8 cellular contexts compared by ENCODE assay signal in genomic region chr13:51222510-51223283, GRCh38. TPM values are rescaled to one million over a fixed set of nuclear protein-coding genes. Genes with fewer than 3 reads are reported as not detected.
DNase-seq lines count a peak whose midpoint lies in the region; ATAC-seq and TF ChIP-seq lines count a peak whose summit lies in the region.

No MANE protein-coding gene starts in this region.

- H2AFZ ChIP-seq in OCI-LY3 (ENCODE audit: low read depth, low read length): peak overlapping the region; percentile 75

- peak; percentile 34 for ATAC-seq in CD4-positive, alpha-beta T cell (ENCODE audit: poor library complexity)
- peak; percentile 11 for ATAC-seq in mucosa of descending colon
- ATAC-seq in aorta (ENCODE audit: low FRiP score): peak; percentile 44

- no peaks in the 10 kb centered on the region for H3K79me2 ChIP-seq in OCI-LY3 (ENCODE audit: low read length)

- DNase-seq in CD4-positive, alpha-beta T cell: no peak
- DNase-seq in H7 (peak; percentile 54), dorsolateral prefrontal cortex (peak in 2 of 10 donors; percentile 43 to 49), mucosa of descending colon (no peak), aorta (no peak), CD1c-positive myeloid dendritic cell (ENCODE audit: extremely low spot score) (no peak), OCI-M1 (lab: John Stamatoyannopoulos, UW) (no peak)

- H3K36me3 ChIP-seq in H7 (replicated peaks; ENCODE audit: control insufficient read depth, insufficient read depth, low read length): peaks cover 4% of the 10 kb centered on the region
- H3K36me3 ChIP-seq in OCI-LY3 (replicated peaks; ENCODE audit: low read depth, low read length): no peaks in the 10 kb centered on the region
- no peaks in the 10 kb centered on the region for H3K36me3 ChIP-seq in mucosa of descending colon (ENCODE audit: low read depth)
- H3K36me3 ChIP-seq in aorta (ENCODE audit: control insufficient read depth in 1 of 2, insufficient read depth in 2 of 2, low read length in 1 of 2): no peaks in the 10 kb centered on the region

- H3K4me1 ChIP-seq in OCI-LY3 (ENCODE audit: low read length) (peaks cover 7% of the 10 kb centered on the region; the same call in 1 of the 2 replicates), mucosa of descending colon (ENCODE audit: low read depth) (peaks cover 5% of the 10 kb centered on the region), aorta (ENCODE audit: control insufficient read depth in 1 of 2, insufficient read depth in 2 of 2, low read length in 2 of 2) (no peaks in the 10 kb centered on the region)

- H3K9ac ChIP-seq in OCI-LY3 (ENCODE audit: low read length): peak overlapping the region; percentile 64

- H3K27ac Mint-ChIP-seq in CD4-positive, alpha-beta T cell: no peak overlapping the region

- peaks cover 64% of the 10 kb centered on the region for H3K27me3 ChIP-seq in CD4-positive, alpha-beta T cell (ENCODE audit: control insufficient read depth, insufficient read depth, low read length)
- H3K27me3 ChIP-seq in H7 (ENCODE audit: control insufficient read depth, insufficient read depth, low read length): no peaks in the 10 kb centered on the region; the same call in 1 of the 2 replicates
- H3K27me3 ChIP-seq in OCI-LY3 (ENCODE audit: low read depth, low read length): peaks cover 23% of the 10 kb centered on the region
- H3K27me3 ChIP-seq in dorsolateral prefrontal cortex: no peaks in the 10 kb centered on the region
- no peaks in the 10 kb centered on the region for H3K27me3 ChIP-seq in aorta (ENCODE audit: control insufficient read depth in 1 of 2, insufficient read depth in 2 of 2, low read length in 1 of 2)

- H3K27me3 Mint-ChIP-seq in CD4-positive, alpha-beta T cell: peaks cover 73% of the 10 kb centered on the region

- no peaks in the 10 kb centered on the region for H4K20me1 ChIP-seq in OCI-LY3 (ENCODE audit: insufficient read depth, low read length)

- 5 to 8% methylated on average over 29 to 59 of the region's 59 CpGs for WGBS in aorta, 2 donors

- intact Hi-C loops in CD4-positive, alpha-beta T cell (cut with DNase I, micrococcal nuclease): no loop called here
- intact Hi-C loops in dorsolateral prefrontal cortex (cut with DNase I) (loop anchor here (2.0 to 10.0 kb wide), 8 partner anchors 24 to 582 kb away; partner anchors contain the start of genes DHRS12 (in 1 of the 2) and INTS6 (in 1 of the 2)), mucosa of descending colon (cut with DNase I, micrococcal nuclease) (loop anchor here in 1 of 2 donors (5.0 kb wide), 1 partner anchor 65 kb away; no protein-coding TSS in a partner anchor), aorta (cut with DNase I) (loop anchor here (5.0 kb wide), 1 partner anchor 65 kb away; no protein-coding TSS in a partner anchor)

- no peak for TF ChIP-seq CTCF in CD4-positive, alpha-beta T cell (IDR thresholded peaks at IDR 0.05)
- TF ChIP-seq CTCF in OCI-LY3 (IDR thresholded peaks at IDR 0.05; ENCODE audit: low read depth, low read length) (peak; percentile 20; the same call in 1 of the 2 replicates), dorsolateral prefrontal cortex (IDR thresholded peaks at IDR 0.05 in 54 of 56, conservative IDR thresholded peaks at IDR 0.05 in 2 of 56; ENCODE audit: low read depth in 1 of 56, partially characterized antibody in 56 of 56) (peak in 15 of 56 donors; percentile 1 to 51 (median 20)), mucosa of descending colon (IDR thresholded peaks at IDR 0.05) (no peak)

- no peaks in the 10 kb centered on the region for H3K4me1 Mint-ChIP-seq in CD4-positive, alpha-beta T cell (ENCODE audit: low read depth)

- H3K4me3 Mint-ChIP-seq in CD4-positive, alpha-beta T cell: peak overlapping the region; percentile 46

- CTCF ChIA-PET in CD4-positive, alpha-beta T cell (lab: Charles Lee): no interaction called here

- H3K36me3 Mint-ChIP-seq in CD4-positive, alpha-beta T cell (ENCODE audit: low read depth): no peaks in the 10 kb centered on the region

- no peaks in the 10 kb centered on the region for H3K9me3 Mint-ChIP-seq in CD4-positive, alpha-beta T cell

- no peaks in the 10 kb centered on the region for H3K9me3 ChIP-seq in CD4-positive, alpha-beta T cell (ENCODE audit: control insufficient read depth, low read length)
- H3K9me3 ChIP-seq in OCI-LY3 (ENCODE audit: insufficient read depth, low read length) (no peaks in the 10 kb centered on the region), mucosa of descending colon (no peaks in the 10 kb centered on the region), aorta (ENCODE audit: control insufficient read depth, low read length) (no peaks in the 10 kb centered on the region)

- H3K4me3 ChIP-seq in H7 (ENCODE audit: insufficient read depth, low read depth, low read length) (peak overlapping the region; percentile 82), OCI-LY3 (ENCODE audit: low read length) (peak overlapping the region; percentile 92), dorsolateral prefrontal cortex (peak overlapping the region; percentile 60 to 98 (median 88)), mucosa of descending colon (peak overlapping the region; percentile 26), aorta (ENCODE audit: low read length in 2 of 2) (peak overlapping the region; percentile 12 to 80)

- POLR2A ChIA-PET in CD4-positive, alpha-beta T cell (lab: Charles Lee): interaction anchor here (0.6 kb wide), 1 partner anchor 987 kb away, joined by 3 read pairs; no protein-coding TSS in a partner anchor

- no peak overlapping the region for H3K27ac ChIP-seq in CD4-positive, alpha-beta T cell (ENCODE audit: low read depth, low read length)
- H3K27ac ChIP-seq in OCI-LY3 (ENCODE audit: low read length): no peak overlapping the region
- peak overlapping the region; percentile 75 to 100 (median 93) for H3K27ac ChIP-seq in dorsolateral prefrontal cortex
- no peak overlapping the region for H3K27ac ChIP-seq in aorta (ENCODE audit: low read depth in 1 of 2, low read length in 2 of 2)

- H3K4me2 ChIP-seq in OCI-LY3 (ENCODE audit: low read length): peak overlapping the region; percentile 84

RNA-seq across cellular contexts. Expression of gene FAM124A, which starts 0.5 kb away (rescaled TPM):
- total RNA-seq in CD4-positive, alpha-beta T cell: not detected
- total RNA-seq in H7 (2014; rRNA removed; shearing (Covaris generic)): 26.5 and 38.6 TPM in 2 replicates
- total RNA-seq in dorsolateral prefrontal cortex (100 to 1,000 TPM in 1 of 120 experiments, 10 to 100 TPM in 119; 15.1 to 107 (median 29.8) TPM), mucosa of descending colon (10 to 100 TPM in 1 of 3 donors, 1 to 10 TPM in 2; 1.2 to 15.2 (median 2.1) TPM), aorta (1 to 10 TPM; 7.2 to 9.2 TPM)
- 1 to 10 TPM; 1.6 to 1.7 TPM for polyA plus RNA-seq in aorta

Comparison
In these comparisons a context has a peak if more than half of its experiments do, and no peak if none do; other contexts are left out.
1. H3K27ac ChIP-seq: peak in dorsolateral prefrontal cortex (59 of 59); none in CD4-positive, alpha-beta T cell (single experiment), OCI-LY3 (single experiment) and aorta (0 of 2).
2. H3K4me3 ChIP-seq: peak in every context shown above with its lines; median percentile 92 in OCI-LY3; 88 in dorsolateral prefrontal cortex; 82 in H7; 46 in aorta; 26 in mucosa of descending colon.
3. intact Hi-C loops: an anchor here in dorsolateral prefrontal cortex (2.0 to 10.0 kb wide) and aorta (5.0 kb wide); none called in CD4-positive, alpha-beta T cell.
4. Peak in every context shown above with its lines, with median percentiles within 50 percentile points of each other: ATAC-seq.